ENCODE assay signal across 8 cellular contexts in the genomic region with DNA sequence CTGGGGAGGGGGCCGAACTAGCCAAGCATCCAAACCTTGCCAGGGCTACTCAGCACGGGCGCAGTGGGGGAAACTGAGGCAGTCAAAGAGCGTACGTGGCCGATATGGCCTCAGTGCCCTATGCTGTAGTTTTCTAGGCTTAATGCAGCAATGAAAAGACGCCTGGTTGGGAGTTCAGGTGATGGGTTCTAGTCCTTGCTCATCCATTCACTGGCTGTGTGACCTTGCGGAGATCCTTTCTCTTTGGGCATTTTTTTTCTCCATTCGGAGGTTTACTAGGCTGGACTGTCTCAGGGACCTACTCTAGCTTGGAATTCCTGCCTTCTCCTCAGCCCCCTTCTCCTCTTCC. TPM values are rescaled to one million over a fixed set of nuclear protein-coding genes. Genes with fewer than 3 reads are reported as not detected.
DNase-seq lines count a peak whose midpoint lies in the region; ATAC-seq and TF ChIP-seq lines count a peak whose summit lies in the region.

No MANE protein-coding gene starts in this region.

- H4K5ac ChIP-seq in mesendoderm (ENCODE audit: low read length) = peak overlapping the region; percentile 71

- TF ChIP-seq CTCF in left ventricle myocardium inferior (IDR thresholded peaks at IDR 0.05; ENCODE audit: borderline replicate concordance) (no peak), brain (conservative IDR thresholded peaks at IDR 0.05) (no peak), vagina (IDR thresholded peaks at IDR 0.05) (no peak)

- H3K4me1 Mint-ChIP-seq in brain = peaks cover 44% of the 10 kb centered on the region

- H3K79me2 ChIP-seq in mesendoderm (ENCODE audit: control insufficient read depth, insufficient read depth, low read length) = no peaks in the 10 kb centered on the region

- peak overlapping the region; percentile 99 for H3K27ac ChIP-seq in left ventricle myocardium inferior (replicated peaks)
- H3K27ac ChIP-seq in mesendoderm (ENCODE audit: low read depth, low read length) = peak overlapping the region; percentile 49
- peak overlapping the region; percentile 99 for H3K27ac ChIP-seq in vagina

- TF ChIP-seq POLR2A in vagina (IDR thresholded peaks at IDR 0.05) = no peak

- peak overlapping the region; percentile 88 to 97 (median 93) for H3K4me3 Mint-ChIP-seq in brain

- H3K4me1 ChIP-seq in left ventricle myocardium inferior (peaks cover 39% of the 10 kb centered on the region), mesendoderm (ENCODE audit: control insufficient read depth, low read depth, low read length) (peaks cover 7% of the 10 kb centered on the region), vagina (peaks cover 38% of the 10 kb centered on the region)

- H2AK5ac ChIP-seq in mesendoderm (ENCODE audit: low read length) = peak overlapping the region; percentile 6

- DNase-seq in left ventricle myocardium inferior (no peak), left cardiac atrium (no peak), mesendoderm (no peak), vagina (ENCODE audit: extremely low spot score in 2 of 2) (no peak), NCI-H2196 (lab: John Stamatoyannopoulos, UW; ENCODE audit: unreplicated experiment) (no peak), anterior cingulate cortex (lab: John Stamatoyannopoulos, UW) (no peak)

- H2BK5ac ChIP-seq in mesendoderm (ENCODE audit: low read length) = no peak overlapping the region

- peak overlapping the region; percentile 74 for H3K9ac ChIP-seq in mesendoderm (ENCODE audit: low read length)

- no peak overlapping the region for H3K23ac ChIP-seq in mesendoderm (ENCODE audit: low read length)

- H3K9me3 ChIP-seq in left ventricle myocardium inferior (replicated peaks) = no peaks in the 10 kb centered on the region
- no peaks in the 10 kb centered on the region for H3K9me3 ChIP-seq in vagina

- peak overlapping the region; percentile 91 for H4K8ac ChIP-seq in mesendoderm (ENCODE audit: low read depth, low read length)

- H2BK120ac ChIP-seq in mesendoderm (ENCODE audit: low read depth, low read length) = peak overlapping the region; percentile 4

- intact Hi-C loops in left ventricle myocardium inferior (cut with micrococcal nuclease) = no loop called here
- intact Hi-C loops in left cardiac atrium (cut with DNase I) = no loop called here
- intact Hi-C loops in vagina (cut with DNase I) = loop anchor here (5.0 kb wide), 1 partner anchor 33 kb away; a partner anchor contains a TSS

- H3K36me3 ChIP-seq in left ventricle myocardium inferior (peaks cover 4% of the 10 kb centered on the region), mesendoderm (ENCODE audit: control insufficient read depth, insufficient read depth, low read length) (no peaks in the 10 kb centered on the region), vagina (no peaks in the 10 kb centered on the region)

- H3K4me2 ChIP-seq in mesendoderm (ENCODE audit: low read length) = peak overlapping the region; percentile 76

- ATAC-seq in left cardiac atrium = no peak
- ATAC-seq in GM21619 (IDR thresholded peaks at IDR 0.05; ENCODE audit: unreplicated experiment) = no peak

- H3K27me3 ChIP-seq in left ventricle myocardium inferior (ENCODE audit: low read depth) (no peaks in the 10 kb centered on the region), mesendoderm (ENCODE audit: insufficient read depth, low read length, poor library complexity) (no peaks in the 10 kb centered on the region), vagina (no peaks in the 10 kb centered on the region)

- no peaks in the 10 kb centered on the region for H3K79me1 ChIP-seq in mesendoderm (ENCODE audit: low read length)

- H3K4me3 ChIP-seq in left ventricle myocardium inferior = peak overlapping the region; percentile 95
- peak overlapping the region; percentile 54 for H3K4me3 ChIP-seq in mesendoderm (ENCODE audit: low read length)
- H3K4me3 ChIP-seq in vagina = peak overlapping the region; percentile 78 to 87

- no peak overlapping the region for H2BK15ac ChIP-seq in mesendoderm (replicated peaks; ENCODE audit: low read depth)

- WGBS in mesendoderm (ENCODE audit: extremely low coverage, insufficient coverage, low lambda C conversion rate) = no CpG with 5 or more reads among the region's 9 CpGs

- peaks cover 4% of the 10 kb centered on the region for H3K36me3 Mint-ChIP-seq in brain

- peak overlapping the region; percentile 31 for H3K18ac ChIP-seq in mesendoderm (ENCODE audit: low read length)

- H3K27me3 Mint-ChIP-seq in brain = peaks cover 6% of the 10 kb centered on the region

- H3K27ac Mint-ChIP-seq in brain = peak overlapping the region; percentile 87 to 98 (median 91)

- peaks cover 0 to 3% (median 0%) of the 10 kb centered on the region in 5 experiments for H3K9me3 Mint-ChIP-seq in brain

- peak overlapping the region; percentile 98 for H3K56ac ChIP-seq in mesendoderm (ENCODE audit: low read length)

- peak overlapping the region; percentile 57 for H3K4ac ChIP-seq in mesendoderm (ENCODE audit: low read depth, low read length)

RNA-seq across cellular contexts. Expression of a gene that starts 0.9 kb away (rescaled TPM):
- 18.0 TPM for total RNA-seq in left ventricle myocardium inferior
- total RNA-seq in left cardiac atrium = 10 to 100 TPM; 19.7 to 25.5 TPM
- 77.4 TPM for polyA plus RNA-seq in brain (ENCODE audit: insufficient read depth, low read depth, low replicate concordance)
- polyA plus RNA-seq in mesendoderm (2013, experiment 1 of 2) = 40.8 TPM
- polyA plus RNA-seq in mesendoderm (2013, experiment 2 of 2) = 40.6 TPM
- 29.5 TPM for total RNA-seq in vagina

RNA-seq across cellular contexts. Expression of a gene that starts 1.6 kb away (rescaled TPM):
- total RNA-seq in left ventricle myocardium inferior (7.2 TPM), left cardiac atrium (10 to 100 TPM; 17.9 to 18.6 TPM), vagina (27.3 TPM)
- 26.7 TPM for polyA plus RNA-seq in brain (ENCODE audit: insufficient read depth, low read depth, low replicate concordance)
- 2.1 TPM for polyA plus RNA-seq in mesendoderm (2013, experiment 1 of 2)
- polyA plus RNA-seq in mesendoderm (2013, experiment 2 of 2) = 2.4 TPM

RNA-seq across cellular contexts. Expression of a gene that starts 35.7 kb away (rescaled TPM):
- total RNA-seq in left ventricle myocardium inferior (0.11 TPM), left cardiac atrium (under 1 TPM; 0.15 to 0.21 TPM), vagina (2.7 TPM)
- polyA plus RNA-seq in brain (ENCODE audit: insufficient read depth, low read depth, low replicate concordance) = 11.0 TPM
- 1.8 TPM for polyA plus RNA-seq in mesendoderm (2013, experiment 1 of 2)
- polyA plus RNA-seq in mesendoderm (2013, experiment 2 of 2) = 2.0 TPM

RNA-seq across cellular contexts. Expression of a gene that starts 36.2 kb away (rescaled TPM):
- total RNA-seq in left ventricle myocardium inferior = 113 TPM
- total RNA-seq in left cardiac atrium = 100 to 1,000 TPM; 143 to 156 TPM
- polyA plus RNA-seq in brain (ENCODE audit: insufficient read depth, low read depth, low replicate concordance) = 390 TPM
- polyA plus RNA-seq in mesendoderm (2013, experiment 1 of 2) = 196 TPM
- polyA plus RNA-seq in mesendoderm (2013, experiment 2 of 2) = 199 TPM
- total RNA-seq in vagina = 117 TPM

RNA-seq across cellular contexts. Expression of a gene that starts 45.9 kb away (rescaled TPM):
- 13.9 TPM for total RNA-seq in left ventricle myocardium inferior
- total RNA-seq in left cardiac atrium = 10 to 100 TPM; 16.1 to 18.7 TPM
- polyA plus RNA-seq in brain (ENCODE audit: insufficient read depth, low read depth, low replicate concordance) = 40.8 TPM
- 28.0 TPM for polyA plus RNA-seq in mesendoderm (2013, experiment 1 of 2)
- 27.0 TPM for polyA plus RNA-seq in mesendoderm (2013, experiment 2 of 2)
- 21.1 TPM for total RNA-seq in vagina

Comparison
In these comparisons a context has a peak if more than half of its experiments do, and no peak if none do; other contexts are left out.
1. H3K27ac ChIP-seq: peak in every context shown above with its lines; median percentile 99 in left ventricle myocardium inferior; 99 in vagina; 49 in mesendoderm.